In the genomic region with DNA sequence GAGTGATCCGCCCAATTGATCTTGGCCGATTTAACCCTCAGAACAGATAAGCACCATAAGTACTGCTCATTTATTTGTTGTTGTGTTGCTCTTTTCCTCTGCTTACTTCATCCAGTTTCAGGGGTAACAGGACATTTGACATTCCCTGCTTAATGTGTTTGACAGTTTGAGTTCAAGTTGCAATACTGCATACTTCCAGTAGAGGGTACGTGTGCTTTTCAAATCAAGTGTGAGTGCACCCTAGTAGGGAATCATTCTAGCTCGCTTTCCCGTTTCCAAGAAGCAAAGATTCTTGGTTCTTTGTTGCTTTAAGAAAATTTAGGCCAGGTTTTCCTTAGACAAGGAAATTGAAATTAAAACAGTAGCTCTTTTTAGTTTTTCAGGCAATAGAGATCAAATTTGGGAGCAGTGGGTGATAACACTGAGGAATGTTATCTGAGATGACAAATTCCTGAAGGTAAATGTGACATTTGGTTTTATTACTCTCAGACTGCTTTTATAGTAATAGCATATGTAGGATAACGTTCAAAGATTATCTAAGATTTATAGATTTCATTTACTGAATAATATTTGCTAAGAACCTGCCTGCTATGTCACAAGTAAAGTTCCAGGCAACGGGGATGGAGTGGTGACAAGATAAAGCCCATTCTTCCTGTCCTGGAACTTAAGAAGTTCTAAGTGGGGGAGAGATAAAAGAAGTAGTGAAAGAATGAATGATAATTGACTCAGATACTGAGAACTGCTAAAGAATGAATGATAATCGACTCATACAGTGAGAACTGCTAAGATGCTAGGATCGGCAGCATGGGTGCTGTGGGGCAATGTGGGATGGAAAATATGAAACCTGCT, we compare ENCODE assay signal across 1 cellular context.
TF ChIP-seq lines count a peak whose summit lies in the region.

No MANE protein-coding gene starts in this region.

TF ChIP-seq in HEK293, 187 proteins besides CTCF, POLR2A, EP300 and RAD21 (continued from another document):
- TF ChIP-seq, protein P1, sequence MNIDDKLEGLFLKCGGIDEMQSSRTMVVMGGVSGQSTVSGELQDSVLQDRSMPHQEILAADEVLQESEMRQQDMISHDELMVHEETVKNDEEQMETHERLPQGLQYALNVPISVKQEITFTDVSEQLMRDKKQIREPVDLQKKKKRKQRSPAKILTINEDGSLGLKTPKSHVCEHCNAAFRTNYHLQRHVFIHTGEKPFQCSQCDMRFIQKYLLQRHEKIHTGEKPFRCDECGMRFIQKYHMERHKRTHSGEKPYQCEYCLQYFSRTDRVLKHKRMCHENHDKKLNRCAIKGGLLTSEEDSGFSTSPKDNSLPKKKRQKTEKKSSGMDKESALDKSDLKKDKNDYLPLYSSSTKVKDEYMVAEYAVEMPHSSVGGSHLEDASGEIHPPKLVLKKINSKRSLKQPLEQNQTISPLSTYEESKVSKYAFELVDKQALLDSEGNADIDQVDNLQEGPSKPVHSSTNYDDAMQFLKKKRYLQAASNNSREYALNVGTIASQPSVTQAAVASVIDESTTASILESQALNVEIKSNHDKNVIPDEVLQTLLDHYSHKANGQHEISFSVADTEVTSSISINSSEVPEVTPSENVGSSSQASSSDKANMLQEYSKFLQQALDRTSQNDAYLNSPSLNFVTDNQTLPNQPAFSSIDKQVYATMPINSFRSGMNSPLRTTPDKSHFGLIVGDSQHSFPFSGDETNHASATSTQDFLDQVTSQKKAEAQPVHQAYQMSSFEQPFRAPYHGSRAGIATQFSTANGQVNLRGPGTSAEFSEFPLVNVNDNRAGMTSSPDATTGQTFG (tag by site-specific recombination; IDR thresholded peaks at IDR 0.05; ENCODE audit: borderline replicate concordance): no peak
- TF ChIP-seq ZNF791 (tag by site-specific recombination; IDR thresholded peaks at IDR 0.05): no peak
- no peak for TF ChIP-seq ZBTB26 (tag by site-specific recombination; optimal IDR thresholded peaks at IDR 0.05)
